ENCODE assay signal across 7 cellular contexts in the genomic region with DNA sequence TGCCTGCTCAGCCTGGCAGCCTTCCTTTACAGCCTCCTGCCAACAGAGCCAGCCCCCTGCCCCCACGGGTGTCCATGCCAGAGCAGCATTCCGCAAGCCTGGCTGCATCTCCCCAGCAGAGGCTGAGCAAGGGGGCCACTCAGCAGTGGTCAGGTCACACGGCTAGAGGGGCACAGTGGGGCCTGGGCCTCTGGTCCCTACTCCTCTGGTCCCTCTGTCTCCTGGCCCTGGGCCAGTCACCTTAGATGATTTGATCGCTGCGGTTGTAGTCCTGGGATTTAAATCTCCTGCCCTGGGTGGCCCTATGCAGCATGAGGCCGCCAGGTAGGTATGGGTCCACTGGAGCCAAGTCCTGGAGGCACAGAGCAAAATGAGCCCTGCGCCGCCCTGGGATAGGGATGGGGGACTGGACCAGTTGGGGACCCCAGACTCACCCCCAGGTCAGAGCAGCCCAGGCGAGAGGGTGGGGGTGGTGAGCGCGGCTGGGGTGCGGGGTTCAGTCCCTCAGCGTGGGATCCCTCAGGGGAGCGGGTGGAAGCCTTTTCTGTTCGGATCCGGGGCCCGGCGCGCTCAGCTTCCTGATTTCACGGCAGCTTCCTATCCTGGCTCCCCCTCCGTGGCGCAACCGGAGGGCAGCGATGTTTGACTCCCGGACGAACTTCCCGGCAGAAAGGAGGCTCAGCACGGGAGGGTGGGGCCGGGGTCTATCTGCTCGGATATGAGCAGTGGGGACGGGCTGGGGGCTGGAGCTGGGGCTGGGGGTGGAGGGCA. TPM values are rescaled to one million over a fixed set of nuclear protein-coding genes. Genes with fewer than 3 reads are reported as not detected.
A peak's percentile ranks its signal among the peaks of the same experiment; 100 is the strongest.
DNase-seq lines count a peak whose midpoint lies in the region; ATAC-seq, FAIRE-seq and TF ChIP-seq lines count a peak whose summit lies in the region.

Gene ZBTB47, plus strand, starts transcription at position 138 of the 771 bp plus-strand sequence. CDS start 4,659 bp downstream, outside the sequence.

- DNase-seq in GM06990 (ENCODE audit: extremely low read depth, insufficient read length) (no peak), LoVo (ENCODE audit: low spot score) (peak; percentile 25), astrocyte (ENCODE audit: low read depth) (no peak), hepatic stellate cell (ENCODE audit: low spot score) (peak; percentile 62), posterior vena cava (ENCODE audit: low spot score) (peak; percentile 94)

- H4K20me1 ChIP-seq in astrocyte (ENCODE audit: insufficient read depth, low read length), result peaks cover 59% of the 10 kb centered on the region

- H3K27ac Mint-ChIP-seq in astrocyte (ENCODE audit: unreplicated experiment), result peak within 1 kb of the TSS; percentile 91

- ATAC-seq in GM21529 (IDR thresholded peaks at IDR 0.05; ENCODE audit: unreplicated experiment) (no peak), GM19351 (IDR thresholded peaks at IDR 0.05; ENCODE audit: unreplicated experiment) (no peak)

- no peaks in the 10 kb centered on the region for H3K9me3 ChIP-seq in astrocyte (ENCODE audit: insufficient read depth, low read depth, low read length)

- H2AFZ ChIP-seq in astrocyte (ENCODE audit: low read depth, low read length), result peak within 1 kb of the TSS; percentile 67

- intact Hi-C loops in posterior vena cava (cut with DNase I), result loop anchor here in 1 of 2 donors (10.0 kb wide), 1 partner anchor 49 kb away; the partner anchor contains the start of gene NKTR

- H3K4me3 Mint-ChIP-seq in astrocyte (ENCODE audit: unreplicated experiment), result peak within 1 kb of the TSS; percentile 91

- TF ChIP-seq CTCF in GM06990 (IDR thresholded peaks at IDR 0.05; ENCODE audit: insufficient read depth, low read length, poor library complexity, severe bottlenecking) (no peak), astrocyte (IDR thresholded peaks at IDR 0.05; ENCODE audit: insufficient read depth, low read depth, low read length) (no peak)

- peaks cover 10% of the 10 kb centered on the region for H3K36me3 Mint-ChIP-seq in astrocyte (ENCODE audit: low read depth, unreplicated experiment)

- peak within 1 kb of the TSS; percentile 74 for H3K27ac ChIP-seq in astrocyte (ENCODE audit: low read depth, low read length)

- H3K9me3 Mint-ChIP-seq in astrocyte (ENCODE audit: unreplicated experiment), result no peaks in the 10 kb centered on the region

- H3K4me1 ChIP-seq in astrocyte (ENCODE audit: insufficient read depth, low read length), result peaks cover 51% of the 10 kb centered on the region

- FAIRE-seq in astrocyte (lab: Jason Lieb, UNC), result no peak

- H3K36me3 ChIP-seq in GM06990 (ENCODE audit: control insufficient read depth, insufficient read depth, low read length), result no peaks in the 10 kb centered on the region; the same call in 1 of the 2 replicates
- H3K36me3 ChIP-seq in astrocyte (ENCODE audit: insufficient read depth, low read length), result peaks cover 5% of the 10 kb centered on the region

- H3K9ac ChIP-seq in astrocyte (ENCODE audit: low read length), result peak within 1 kb of the TSS; percentile 89

- H3K79me2 ChIP-seq in astrocyte (ENCODE audit: insufficient read depth, low read length), result peaks cover 57% of the 10 kb centered on the region

- H3K27me3 ChIP-seq in GM06990 (replicated peaks; ENCODE audit: control insufficient read depth, insufficient read depth, low read length) (no peaks in the 10 kb centered on the region), astrocyte (ENCODE audit: insufficient read depth, low read length) (no peaks in the 10 kb centered on the region)

- peak within 1 kb of the TSS; percentile 97 for H3K4me2 ChIP-seq in astrocyte (ENCODE audit: low read length)

- H3K4me1 Mint-ChIP-seq in astrocyte (ENCODE audit: low read depth, unreplicated experiment), result peaks cover 34% of the 10 kb centered on the region

- H3K27me3 Mint-ChIP-seq in astrocyte (ENCODE audit: low read depth, unreplicated experiment), result no peaks in the 10 kb centered on the region

- H3K4me3 ChIP-seq in GM06990 (replicated peaks; ENCODE audit: low read depth, low read length) (peak within 1 kb of the TSS; percentile 61), astrocyte (ENCODE audit: insufficient read depth, low read depth, low read length) (peak within 1 kb of the TSS; percentile 69)

RNA-seq across cellular contexts. Expression of gene ZBTB47, which starts in this region (rescaled TPM):
- total RNA-seq in astrocyte, result 9.3 and 10.2 TPM in 2 replicates
- total RNA-seq in posterior vena cava, result 100 to 1,000 TPM in 1 of 2 donors, 10 to 100 TPM in 1; 83.8 to 109 TPM

Comparison
In these comparisons a context has a peak if more than half of its experiments do, and no peak if none do; other contexts are left out.
1. DNase-seq: peak in LoVo (single experiment), hepatic stellate cell (single experiment) and posterior vena cava (single experiment); none in GM06990 (single experiment) and astrocyte (single experiment).